38 cellular contexts compared by ENCODE assay signal in genomic region chr2:74581463-74581862, GRCh38. TPM values are rescaled to one million over a fixed set of nuclear protein-coding genes. Genes with fewer than 3 reads are reported as not detected.
A peak's percentile ranks its signal among the peaks of the same experiment; 100 is the strongest.
DNase-seq lines count a peak whose midpoint lies in the region; ATAC-seq, FAIRE-seq and TF ChIP-seq lines count a peak whose summit lies in the region.
"Had no signal": no experiment of that assay in that cellular context is flagged by ENCODE, and none has a peak within 500 bp of the region (broad histone marks: within the 10 kb centered on the region; RNA-seq: fewer than 3 reads in every experiment).

No MANE protein-coding gene starts in this region.

- DNase-seq in A549 (ENCODE audit: low read depth in 1 of 2, low spot score in 1 of 2) (no peak), amniotic epithelial cell (ENCODE audit: low read depth) (peak; percentile 81), K562 (ENCODE audit: extremely low read depth in 1 of 4, low spot score in 3 of 4) (no peak), smooth muscle cell (lab: John Stamatoyannopoulos, UW; ENCODE audit: unreplicated experiment) (no peak), NOMO-1 treated with DMSO at 0.1 percent for 48 hours (lab: John Stamatoyannopoulos, UW; ENCODE audit: unreplicated experiment) (no peak), activated gamma-delta T cell (lab: John Stamatoyannopoulos, UW) (no peak), mesothelial cell of epicardium (ENCODE audit: low spot score in 2 of 2, unreplicated experiment in 2 of 2) (no peak)
- DNase-seq: 8988T; ACHN; AML-193; BE2C; C1 segment of cervical spinal cord; Caco-2; Calu3; CD4-positive, alpha-beta memory T cell; CD4-positive, alpha-beta T cell; CD4-positive, CD25-positive, alpha-beta regulatory T cell; CD8-positive, alpha-beta memory T cell; CD8-positive, alpha-beta T cell; COR-L47; DMS 273 treated with DMSO at 0.1 percent for 48 hours; DMS153; DMS53; DMS79; DMS79 treated with DMSO at 0.1 percent for 48 hours; DND-41; EL had no signal

- H3K27me3 Mint-ChIP-seq in mesothelial cell of epicardium (ENCODE audit: low read depth) = no peaks in the 10 kb centered on the region
- H3K27me3 Mint-ChIP-seq: B cell; CD4-positive, CD25-positive, alpha-beta regulatory T cell had no signal

- CTCF ChIA-PET in A549 (lab: Yijun Ruan, JAX) (interaction anchor here (8.7 to 10.5 kb wide), 2 partner anchors 10 to 98 kb away, joined by 152 to 181 read pairs; partner anchors contain the start of genes CCDC142 and TTC31), K562 (lab: Yijun Ruan, JAX; ENCODE audit: low intra/inter-chr PET ratio) (no interaction called here)

- H3K36me3 ChIP-seq in K562 (ENCODE audit: control insufficient read depth, insufficient read depth, low read length) = no peaks in the 10 kb centered on the region
- no peaks in the 10 kb centered on the region for H3K36me3 ChIP-seq in smooth muscle cell (ENCODE audit: low read depth)
- H3K36me3 ChIP-seq: BE2C; BLaER1; BLaER1 treated with 17β-estradiol and CSF1 and Interleukin-3, amounts not matched to agents 10 nM and 100 nM had no signal

- no peak for TF ChIP-seq EP300 in A549 (IDR thresholded peaks at IDR 0.05)
- TF ChIP-seq EP300 in K562 (IDR thresholded peaks at IDR 0.05; ENCODE audit: low read length) = no peak

- peaks cover 45% of the 10 kb centered on the region for H3F3A ChIP-seq in smooth muscle cell (ENCODE audit: low read depth)

- POLR2A ChIA-PET in A549 (lab: Yijun Ruan, JAX) = no interaction called here
- POLR2A ChIA-PET in K562 (lab: Yijun Ruan, JAX) = no interaction called here

- BruUV-seq in K562 (replicated peaks; lab: Mats Ljungman, UMichigan) = no TSS peak

- H3K4me3 Mint-ChIP-seq in mesothelial cell of epicardium = no peak overlapping the region
- H3K4me3 Mint-ChIP-seq: B cell; CD14-positive monocyte; CD4-positive, alpha-beta memory T cell; CD4-positive, alpha-beta T cell; CD4-positive, CD25-positive, alpha-beta regulatory T cell; CD8-positive, alpha-beta memory T cell; CD8-positive, alpha-beta T cell had no signal

- H3K4me3 ChIP-seq in A549 (no peak overlapping the region), K562 (no peak overlapping the region), smooth muscle cell (no peak overlapping the region)
- H3K4me3 ChIP-seq: BLaER1; BLaER1 treated with 17β-estradiol and CSF1 and Interleukin-3, amounts not matched to agents 10 nM and 100 nM had no signal

- TF ChIP-seq CTCF in A549 (IDR thresholded peaks at IDR 0.05) (no peak), K562 (IDR thresholded peaks at IDR 0.05 in 2 of 3, conservative IDR thresholded peaks at IDR 0.05 in 1 of 3; ENCODE audit: insufficient read depth in 2 of 3, low read depth in 1 of 3, low read length in 3 of 3) (no peak), smooth muscle cell (IDR thresholded peaks at IDR 0.05; ENCODE audit: borderline replicate concordance, insufficient read depth, poor library complexity, severe bottlenecking) (no peak), mesothelial cell of epicardium (IDR thresholded peaks at IDR 0.05; ENCODE audit: unreplicated experiment) (no peak)

- H3K4me1 ChIP-seq in A549 (peaks cover 14% of the 10 kb centered on the region), K562 (replicated peaks in 1 of 2; ENCODE audit: control insufficient read depth in 2 of 2, insufficient read depth in 2 of 2, low read length in 2 of 2) (peaks cover 3 to 16% of the 10 kb centered on the region in 2 experiments; a peak in 4 of 5 replicates), smooth muscle cell (ENCODE audit: low read depth) (peaks cover 4% of the 10 kb centered on the region)
- H3K4me1 ChIP-seq: BE2C, Caco-2 had no signal

- no peak overlapping the region for H3K27ac Mint-ChIP-seq in mesothelial cell of epicardium
- H3K27ac Mint-ChIP-seq: B cell; CD4-positive, alpha-beta memory T cell; CD4-positive, alpha-beta T cell; CD4-positive, CD25-positive, alpha-beta regulatory T cell; CD8-positive, alpha-beta memory T cell; CD8-positive, alpha-beta T cell had no signal

- ATAC-seq in A549 = no peak
- ATAC-seq in K562 = no peak
- no peak for ATAC-seq in GM21737 (IDR thresholded peaks at IDR 0.05; ENCODE audit: unreplicated experiment)
- ATAC-seq: CD8-positive, alpha-beta T cell had no signal

- TF ChIP-seq RAD21 in A549 (conservative IDR thresholded peaks at IDR 0.05 in 1 of 2, IDR thresholded peaks at IDR 0.05 in 1 of 2) (no peak), K562 (CRISPR knock-in tag; conservative IDR thresholded peaks at IDR 0.05 in 1 of 2, IDR thresholded peaks at IDR 0.05 in 1 of 2) (no peak)

- no peaks in the 10 kb centered on the region for H3K79me2 ChIP-seq in K562 (ENCODE audit: control insufficient read depth, insufficient read depth, low read length)
- H3K79me2 ChIP-seq in smooth muscle cell (ENCODE audit: low read depth) = no peaks in the 10 kb centered on the region

- 80% methylated on average over 3 of the region's 3 CpGs for WGBS in A549 (ENCODE audit: missing lambda C conversion rate)
- WGBS in K562 (ENCODE audit: insufficient coverage, low coverage, missing lambda C conversion rate) = 23% methylated on average over 3 of the region's 3 CpGs
- 16% methylated on average over 3 of the region's 3 CpGs for WGBS in smooth muscle cell (ENCODE audit: low lambda C conversion rate)

- H3K4me1 Mint-ChIP-seq in mesothelial cell of epicardium = peaks cover 3% of the 10 kb centered on the region

- H3K4me2 ChIP-seq in A549 (no peak overlapping the region), K562 (ENCODE audit: insufficient read depth, low read length) (no peak overlapping the region), smooth muscle cell (peak overlapping the region; percentile 30)
- H3K4me2 ChIP-seq: BLaER1; BLaER1 treated with 17β-estradiol and CSF1 and Interleukin-3, amounts not matched to agents 10 nM and 100 nM had no signal

- H3K27me3 ChIP-seq in K562 (ENCODE audit: control insufficient read depth in 2 of 2, insufficient read depth in 2 of 2, low read length in 2 of 2) = no peaks in the 10 kb centered on the region; a peak in 1 of 5 replicates
- no peaks in the 10 kb centered on the region for H3K27me3 ChIP-seq in smooth muscle cell (ENCODE audit: low read depth)
- H3K27me3 ChIP-seq: BE2C; BLaER1; BLaER1 treated with 17β-estradiol and CSF1 and Interleukin-3, amounts not matched to agents 10 nM and 100 nM had no signal

- no peak overlapping the region for H2AFZ ChIP-seq in K562 (ENCODE audit: low read depth, low read length)
- no peak overlapping the region for H2AFZ ChIP-seq in smooth muscle cell (ENCODE audit: low read depth)

- H3K36me3 Mint-ChIP-seq in mesothelial cell of epicardium = no peaks in the 10 kb centered on the region
- H3K36me3 Mint-ChIP-seq: CD14-positive monocyte; CD4-positive, alpha-beta memory T cell; CD4-positive, CD25-positive, alpha-beta regulatory T cell; CD8-positive, alpha-beta memory T cell; CD8-positive, alpha-beta T cell had no signal

- FAIRE-seq in A549 (lab: Jason Lieb, UNC) (no peak), K562 (lab: Jason Lieb, UNC) (no peak)
- FAIRE-seq: A204.1, D721Med had no signal

- H3K27ac ChIP-seq in A549 (no peak overlapping the region), K562 (ENCODE audit: extremely low read depth, low read depth, low read length) (no peak overlapping the region), smooth muscle cell (ENCODE audit: low read depth) (peak overlapping the region; percentile 74)
- H3K27ac ChIP-seq: 22Rv1; BLaER1; BLaER1 treated with 17β-estradiol and CSF1 and Interleukin-3, amounts not matched to agents 10 nM and 100 nM; C4-2B had no signal

- H4K20me1 ChIP-seq in K562 (replicated peaks; ENCODE audit: control insufficient read depth, insufficient read depth, low read length) = no peaks in the 10 kb centered on the region
- no peaks in the 10 kb centered on the region for H4K20me1 ChIP-seq in smooth muscle cell (ENCODE audit: low read depth)
- H4K20me1 ChIP-seq: BLaER1; BLaER1 treated with 17β-estradiol and CSF1 and Interleukin-3, amounts not matched to agents 10 nM and 100 nM had no signal

- TF ChIP-seq POLR2A in A549 (IDR thresholded peaks at IDR 0.05; ENCODE audit: low read length) = no peak
- TF ChIP-seq POLR2A in K562 (conservative IDR thresholded peaks at IDR 0.05) = no peak

- intact Hi-C loops in K562 (cut with micrococcal nuclease) = loop anchor here (10.0 kb wide), 1 partner anchor 327 kb away; no protein-coding TSS in a partner anchor

- in situ Hi-C loops in K562 (cut with MboI) = no loop called here

- no peak overlapping the region for H3K9ac ChIP-seq in K562 (ENCODE audit: insufficient read depth in 1 of 2, low read depth in 2 of 2, low read length in 2 of 2)
- H3K9ac ChIP-seq in smooth muscle cell (ENCODE audit: low read depth) = no peak overlapping the region
- H3K9ac ChIP-seq: BLaER1; BLaER1 treated with 17β-estradiol and CSF1 and Interleukin-3, amounts not matched to agents 10 nM and 100 nM had no signal

- H3K9me3 Mint-ChIP-seq in mesothelial cell of epicardium = no peaks in the 10 kb centered on the region
- H3K9me3 Mint-ChIP-seq: CD14-positive monocyte; CD4-positive, alpha-beta memory T cell; CD4-positive, alpha-beta T cell; CD4-positive, CD25-positive, alpha-beta regulatory T cell; CD8-positive, alpha-beta memory T cell; CD8-positive, alpha-beta T cell had no signal

- H3K9me1 ChIP-seq in K562 (ENCODE audit: control insufficient read depth, insufficient read depth, low read length) = no peaks in the 10 kb centered on the region

- H3K9me3 ChIP-seq in A549 (no peaks in the 10 kb centered on the region), K562 (replicated peaks; ENCODE audit: control insufficient read depth, insufficient read depth, low read depth, low read length) (no peaks in the 10 kb centered on the region), smooth muscle cell (replicated peaks; ENCODE audit: low read depth) (no peaks in the 10 kb centered on the region)
- H3K9me3 ChIP-seq: BE2C; BLaER1; BLaER1 treated with 17β-estradiol and CSF1 and Interleukin-3, amounts not matched to agents 10 nM and 100 nM; Caco-2 had no signal

RNA-seq across cellular contexts. Expression of gene DOK1, which starts 26.9 kb away (rescaled TPM):
- 3.7 and 4.0 TPM in 2 replicates for polyA plus RNA-seq in A549 (2011; rRNA removed)
- 4.3 and 5.2 TPM in 2 replicates for polyA plus RNA-seq in A549 (2012; cell fraction: cytosol; rRNA removed)
- polyA plus RNA-seq in A549 (2012; cell fraction: nucleus; rRNA removed) = 9.4 and 10.4 TPM in 2 replicates
- 3.2 to 5.1 TPM (median 5.0 TPM) in 3 replicates for polyA plus RNA-seq in A549 (2017; fragmentation: RNase III; extraction: RNeasy Plus Mini Kit Qiagen cat#74134 plus additional on column Dnase treatment)
- polyA minus RNA-seq in A549 (2011; rRNA and poly(A)+ RNA removed) = 4.5 and 4.9 TPM in 2 replicates
- 7.7 and 24.2 TPM in 2 replicates for total RNA-seq in K562 (2011; cell fraction: chromatin; rRNA removed; ENCODE audit: low replicate concordance)
- 33.4 and 35.7 TPM in 2 replicates for total RNA-seq in K562 (2011; cell fraction: nucleolus; rRNA removed)
- total RNA-seq in K562 (2011; cell fraction: nucleoplasm; rRNA removed) = 13.4 and 16.5 TPM in 2 replicates
- total RNA-seq in K562 (2014; rRNA removed) = 36.4 and 44.5 TPM in 2 replicates
- 5.2 and 7.6 TPM in 2 replicates for total RNA-seq in K562 (2014; rRNA removed; fragmentation: Illumina TruSeq; extraction: Trizol)
- 16.6 and 16.7 TPM in 2 replicates for total RNA-seq in K562 (2015; rRNA removed; fragmentation: Illumina TruSeq; extraction: Trizol)
- 25.8 and 29.6 TPM in 2 replicates for total RNA-seq in K562 (2021)
- 11.3 and 12.0 TPM in 2 replicates for polyA plus RNA-seq in K562 (2011; rRNA removed)
- polyA plus RNA-seq in K562 (2011; cell fraction: cytosol; rRNA removed) = 11.0 and 31.7 TPM in 2 replicates
- 23.6 and 47.8 TPM in 2 replicates for polyA plus RNA-seq in K562 (2011; cell fraction: nucleus; rRNA removed)
- 26.9 and 34.5 TPM in 2 replicates for polyA plus RNA-seq in K562 (2012)
- polyA plus RNA-seq in K562 (2014; fragmentation: Illumina TruSeq; extraction: Trizol) = 16.1 and 24.2 TPM in 2 replicates
- polyA plus RNA-seq in K562 (2014; fragmentation: Nextera tagmentation; extraction: Ambion mirVana) = under 1 TPM; 0.59 to 0.99 TPM
- polyA plus RNA-seq in K562 (2014; rRNA removed) = 27.7 and 33.0 TPM in 2 replicates
- 7.6 and 10.6 TPM in 2 replicates for polyA minus RNA-seq in K562 (2011; rRNA and poly(A)+ RNA removed)
- polyA minus RNA-seq in K562 (2011; cell fraction: cytosol; rRNA and poly(A)+ RNA removed) = 14.9 and 16.0 TPM in 2 replicates
- polyA minus RNA-seq in K562 (2011; cell fraction: nucleus; rRNA and poly(A)+ RNA removed) = 20.7 and 21.3 TPM in 2 replicates
- 11.7 and 17.8 TPM in 2 replicates for total RNA-seq in smooth muscle cell
- polyA plus RNA-seq in smooth muscle cell = 32.9 and 41.3 TPM in 2 replicates
- 10.7 to 11.9 TPM (median 10.8 TPM) in 3 replicates for total RNA-seq in mesothelial cell of epicardium

RNA-seq across cellular contexts. Expression of gene LOXL3, which starts 27.7 kb away (rescaled TPM):
- polyA plus RNA-seq in A549 (2011; rRNA removed) = 0.30 and 0.40 TPM in 2 replicates
- 0.39 and 0.41 TPM in 2 replicates for polyA plus RNA-seq in A549 (2012; cell fraction: cytosol; rRNA removed)
- 0.64 and 1.3 TPM in 2 replicates for polyA plus RNA-seq in A549 (2012; cell fraction: nucleus; rRNA removed)
- polyA plus RNA-seq in A549 (2017; fragmentation: RNase III; extraction: RNeasy Plus Mini Kit Qiagen cat#74134 plus additional on column Dnase treatment) = 0.27 to 0.53 TPM (median 0.31 TPM) in 3 replicates
- polyA minus RNA-seq in A549 (2011; rRNA and poly(A)+ RNA removed) = 0.33 and 1.0 TPM in 2 replicates
- 2.6 and 3.8 TPM in 2 replicates for total RNA-seq in K562 (2011; cell fraction: chromatin; rRNA removed; ENCODE audit: low replicate concordance)
- 2.0 and 2.2 TPM in 2 replicates for total RNA-seq in K562 (2011; cell fraction: nucleolus; rRNA removed)
- total RNA-seq in K562 (2011; cell fraction: nucleoplasm; rRNA removed) = 2.1 and 2.9 TPM in 2 replicates
- total RNA-seq in K562 (2014; rRNA removed) = 0.29 and 0.64 TPM in 2 replicates
- 0.25 and 0.26 TPM in 2 replicates for total RNA-seq in K562 (2014; rRNA removed; fragmentation: Illumina TruSeq; extraction: Trizol)
- 0.22 and 0.23 TPM in 2 replicates for total RNA-seq in K562 (2015; rRNA removed; fragmentation: Illumina TruSeq; extraction: Trizol)
- 0.58 and 0.76 TPM in 2 replicates for total RNA-seq in K562 (2021)
- polyA plus RNA-seq in K562 (2011; rRNA removed) = 0.99 and 1.1 TPM in 2 replicates
- polyA plus RNA-seq in K562 (2011; cell fraction: cytosol; rRNA removed) = 0.87 and 1.1 TPM in 2 replicates
- polyA plus RNA-seq in K562 (2011; cell fraction: nucleus; rRNA removed) = 3.1 and 5.8 TPM in 2 replicates
- 0.59 and 1.7 TPM in 2 replicates for polyA plus RNA-seq in K562 (2012)
- 0.31 and 0.48 TPM in 2 replicates for polyA plus RNA-seq in K562 (2014; fragmentation: Illumina TruSeq; extraction: Trizol)
- under 1 TPM; 0.24 to 0.30 TPM for polyA plus RNA-seq in K562 (2014; fragmentation: Nextera tagmentation; extraction: Ambion mirVana)
- polyA plus RNA-seq in K562 (2014; rRNA removed) = 0.50 and 1.1 TPM in 2 replicates
- polyA minus RNA-seq in K562 (2011; rRNA and poly(A)+ RNA removed) = 0.53 and 0.66 TPM in 2 replicates
- 1.0 TPM in 1 of 2 replicates, not detected in the other for polyA minus RNA-seq in K562 (2011; cell fraction: cytosol; rRNA and poly(A)+ RNA removed)
- polyA minus RNA-seq in K562 (2011; cell fraction: nucleus; rRNA and poly(A)+ RNA removed) = 1.1 and 1.8 TPM in 2 replicates
- 123 and 139 TPM in 2 replicates for total RNA-seq in smooth muscle cell
- polyA plus RNA-seq in smooth muscle cell = 109 and 190 TPM in 2 replicates
- 20.3 to 26.7 TPM (median 21.9 TPM) in 3 replicates for total RNA-seq in mesothelial cell of epicardium
- total RNA-seq: CD8-positive, alpha-beta T cell had no signal
- polyA plus RNA-seq: CD4-positive, alpha-beta memory T cell had no signal

RNA-seq across cellular contexts. Expression of gene HTRA2, which starts 51.7 kb away (rescaled TPM):
- polyA plus RNA-seq in A549 (2011; rRNA removed) (28.7 and 33.7 TPM in 2 replicates), A549 (2017; fragmentation: RNase III; extraction: RNeasy Plus Mini Kit Qiagen cat#74134 plus additional on column Dnase treatment) (33.6 to 36.5 TPM (median 34.0 TPM) in 3 replicates), K562 (2011; rRNA removed) (45.9 and 59.8 TPM in 2 replicates), K562 (2014; fragmentation: Illumina TruSeq; extraction: Trizol) (60.7 and 75.7 TPM in 2 replicates), K562 (2014; fragmentation: Nextera tagmentation; extraction: Ambion mirVana) (10 to 100 TPM; 66.7 to 71.2 TPM), K562 (2014; rRNA removed) (65.8 and 78.9 TPM in 2 replicates), smooth muscle cell (30.4 and 35.2 TPM in 2 replicates)
- polyA plus RNA-seq in A549 (2012; cell fraction: cytosol; rRNA removed) = 58.3 and 59.8 TPM in 2 replicates
- polyA plus RNA-seq in A549 (2012; cell fraction: nucleus; rRNA removed) = 77.1 and 87.8 TPM in 2 replicates
- polyA minus RNA-seq in A549 (2011; rRNA and poly(A)+ RNA removed) = 36.0 and 41.3 TPM in 2 replicates
- 76.3 and 135 TPM in 2 replicates for total RNA-seq in K562 (2011; cell fraction: chromatin; rRNA removed; ENCODE audit: low replicate concordance)
- 116 and 121 TPM in 2 replicates for total RNA-seq in K562 (2011; cell fraction: nucleolus; rRNA removed)
- 69.5 and 82.8 TPM in 2 replicates for total RNA-seq in K562 (2011; cell fraction: nucleoplasm; rRNA removed)
- total RNA-seq in K562 (2014; rRNA removed) (68.0 and 76.5 TPM in 2 replicates), K562 (2014; rRNA removed; fragmentation: Illumina TruSeq; extraction: Trizol) (48.3 and 54.2 TPM in 2 replicates), K562 (2015; rRNA removed; fragmentation: Illumina TruSeq; extraction: Trizol) (56.7 and 60.5 TPM in 2 replicates), K562 (2021) (66.5 and 72.0 TPM in 2 replicates), smooth muscle cell (19.1 and 19.2 TPM in 2 replicates), mesothelial cell of epicardium (25.1 to 26.1 TPM (median 25.7 TPM) in 3 replicates)
- 65.6 and 128 TPM in 2 replicates for polyA plus RNA-seq in K562 (2011; cell fraction: cytosol; rRNA removed)
- polyA plus RNA-seq in K562 (2011; cell fraction: nucleus; rRNA removed) = 86.3 and 133 TPM in 2 replicates
- polyA plus RNA-seq in K562 (2012) = 62.5 and 70.9 TPM in 2 replicates
- 29.0 and 45.8 TPM in 2 replicates for polyA minus RNA-seq in K562 (2011; rRNA and poly(A)+ RNA removed)
- polyA minus RNA-seq in K562 (2011; cell fraction: cytosol; rRNA and poly(A)+ RNA removed) = 22.2 and 38.4 TPM in 2 replicates
- 58.6 and 61.0 TPM in 2 replicates for polyA minus RNA-seq in K562 (2011; cell fraction: nucleus; rRNA and poly(A)+ RNA removed)

RNA-seq across cellular contexts. Expression of gene AUP1, which starts 52.0 kb away (rescaled TPM):
- polyA plus RNA-seq in A549 (2011; rRNA removed) (129 and 181 TPM in 2 replicates), A549 (2017; fragmentation: RNase III; extraction: RNeasy Plus Mini Kit Qiagen cat#74134 plus additional on column Dnase treatment) (160 to 164 TPM (median 163 TPM) in 3 replicates), K562 (2011; rRNA removed) (118 and 196 TPM in 2 replicates), K562 (2014; fragmentation: Illumina TruSeq; extraction: Trizol) (217 and 245 TPM in 2 replicates), K562 (2014; fragmentation: Nextera tagmentation; extraction: Ambion mirVana) (100 to 1,000 TPM in 1 of 2 experiments, 10 to 100 TPM in 1; 70.7 to 113 TPM), K562 (2014; rRNA removed) (245 and 268 TPM in 2 replicates), smooth muscle cell (138 and 170 TPM in 2 replicates)
- 262 and 310 TPM in 2 replicates for polyA plus RNA-seq in A549 (2012; cell fraction: cytosol; rRNA removed)
- polyA plus RNA-seq in A549 (2012; cell fraction: nucleus; rRNA removed) = 733 and 769 TPM in 2 replicates
- polyA minus RNA-seq in A549 (2011; rRNA and poly(A)+ RNA removed) = 182 and 216 TPM in 2 replicates
- 396 and 984 TPM in 2 replicates for total RNA-seq in K562 (2011; cell fraction: chromatin; rRNA removed; ENCODE audit: low replicate concordance)
- 901 and 928 TPM in 2 replicates for total RNA-seq in K562 (2011; cell fraction: nucleolus; rRNA removed)
- total RNA-seq in K562 (2011; cell fraction: nucleoplasm; rRNA removed) = 568 and 636 TPM in 2 replicates
- total RNA-seq in K562 (2014; rRNA removed) (183 and 192 TPM in 2 replicates), K562 (2014; rRNA removed; fragmentation: Illumina TruSeq; extraction: Trizol) (105 and 130 TPM in 2 replicates), K562 (2015; rRNA removed; fragmentation: Illumina TruSeq; extraction: Trizol) (165 and 173 TPM in 2 replicates), K562 (2021) (165 and 166 TPM in 2 replicates), smooth muscle cell (83.4 and 104 TPM in 2 replicates), mesothelial cell of epicardium (86.2 to 89.4 TPM (median 86.8 TPM) in 3 replicates)
- 159 and 372 TPM in 2 replicates for polyA plus RNA-seq in K562 (2011; cell fraction: cytosol; rRNA removed)
- polyA plus RNA-seq in K562 (2011; cell fraction: nucleus; rRNA removed) = 1,037 and 1,663 TPM in 2 replicates
- polyA plus RNA-seq in K562 (2012) = 131 and 205 TPM in 2 replicates
- polyA minus RNA-seq in K562 (2011; rRNA and poly(A)+ RNA removed) = 48.7 and 121 TPM in 2 replicates
- 56.7 and 112 TPM in 2 replicates for polyA minus RNA-seq in K562 (2011; cell fraction: cytosol; rRNA and poly(A)+ RNA removed)
- polyA minus RNA-seq in K562 (2011; cell fraction: nucleus; rRNA and poly(A)+ RNA removed) = 209 and 232 TPM in 2 replicates

RNA-seq across cellular contexts. Expression of gene DQX1, which starts 55.4 kb away (rescaled TPM):
- polyA plus RNA-seq in A549 (2011; rRNA removed) (0.39 and 0.42 TPM in 2 replicates), A549 (2017; fragmentation: RNase III; extraction: RNeasy Plus Mini Kit Qiagen cat#74134 plus additional on column Dnase treatment) (0.09 to 0.21 TPM (median 0.15 TPM) in 3 replicates), K562 (2011; rRNA removed) (0.18 and 0.46 TPM in 2 replicates), K562 (2014; fragmentation: Illumina TruSeq; extraction: Trizol) (0.18 TPM in 2 replicates), K562 (2014; fragmentation: Nextera tagmentation; extraction: Ambion mirVana) (under 1 TPM; 0.04 to 0.08 TPM), K562 (2014; rRNA removed) (0.05 and 0.21 TPM in 2 replicates), smooth muscle cell (0.57 TPM in 1 of 2 replicates, not detected in the other)
- polyA plus RNA-seq in A549 (2012; cell fraction: cytosol; rRNA removed) = 0.25 and 0.27 TPM in 2 replicates
- polyA plus RNA-seq in A549 (2012; cell fraction: nucleus; rRNA removed) = 1.8 and 2.2 TPM in 2 replicates
- 0.21 and 0.63 TPM in 2 replicates for polyA minus RNA-seq in A549 (2011; rRNA and poly(A)+ RNA removed)
- total RNA-seq in K562 (2011; cell fraction: chromatin; rRNA removed; ENCODE audit: low replicate concordance) = 2.8 and 6.5 TPM in 2 replicates
- total RNA-seq in K562 (2011; cell fraction: nucleolus; rRNA removed) = 1.7 and 2.1 TPM in 2 replicates
- total RNA-seq in K562 (2011; cell fraction: nucleoplasm; rRNA removed) = 1.7 and 2.0 TPM in 2 replicates
- total RNA-seq in K562 (2014; rRNA removed) (0.73 TPM in 1 of 2 replicates, not detected in the other), K562 (2014; rRNA removed; fragmentation: Illumina TruSeq; extraction: Trizol) (0.06 and 0.11 TPM in 2 replicates), K562 (2015; rRNA removed; fragmentation: Illumina TruSeq; extraction: Trizol) (0.30 and 0.33 TPM in 2 replicates), K562 (2021) (0.29 and 0.38 TPM in 2 replicates), smooth muscle cell (0.09 and 0.27 TPM in 2 replicates), mesothelial cell of epicardium (0.16 to 0.42 TPM (median 0.29 TPM) in 3 replicates)
- 0.03 and 0.24 TPM in 2 replicates for polyA plus RNA-seq in K562 (2011; cell fraction: cytosol; rRNA removed)
- polyA plus RNA-seq in K562 (2011; cell fraction: nucleus; rRNA removed) = 3.1 and 4.0 TPM in 2 replicates
- polyA plus RNA-seq in K562 (2012) = 0.18 and 0.25 TPM in 2 replicates
- polyA minus RNA-seq in K562 (2011; rRNA and poly(A)+ RNA removed) = not detected in 2 replicates
- not detected in 2 replicates for polyA minus RNA-seq in K562 (2011; cell fraction: cytosol; rRNA and poly(A)+ RNA removed)
- polyA minus RNA-seq in K562 (2011; cell fraction: nucleus; rRNA and poly(A)+ RNA removed) = 0.54 and 1.3 TPM in 2 replicates
- total RNA-seq: A172 had no signal
- polyA plus RNA-seq: AG04450; CD14-positive monocyte; CD4-positive, alpha-beta memory T cell; CD4-positive, CD25-positive, alpha-beta regulatory T cell; CD8-positive, alpha-beta memory T cell had no signal

Comparison
In these comparisons a context has a peak if more than half of its experiments do, and no peak if none do; other contexts are left out.
1. Of the 35 proteins assayed by ChIP-seq in both K562 and A549: peak only in K562: none; only in A549: HMGXB4; in both: none; in neither: 34.